ENCODE assay signal across 11 cellular contexts in genomic region chr11:74257934-74258553, GRCh38. TPM values are rescaled to one million over a fixed set of nuclear protein-coding genes. Genes with fewer than 3 reads are reported as not detected.
DNase-seq lines count a peak whose midpoint lies in the region; ATAC-seq, FAIRE-seq and TF ChIP-seq lines count a peak whose summit lies in the region.
"Had no signal": no experiment of that assay in that cellular context is flagged by ENCODE, and none has a peak within 500 bp of the region (broad histone marks: within the 10 kb centered on the region; RNA-seq: fewer than 3 reads in every experiment).

No MANE protein-coding gene starts in this region.

- H3K27ac Mint-ChIP-seq in astrocyte (ENCODE audit: unreplicated experiment) (peak overlapping the region; percentile 48), type B pancreatic cell (no peak overlapping the region)

- peak overlapping the region; percentile 25; the same call in 1 of the 2 replicates for H2BK120ac ChIP-seq in IMR-90 (ENCODE audit: low read depth, low read length)

- in situ Hi-C loops in IMR-90 (cut with MboI; ENCODE audit: low sequenced_read_pairs) (loop anchor here (5.0 to 10.0 kb wide), 3 partner anchors 194 to 477 kb away; partner anchors contain the start of gene CHRDL2), gastrocnemius medialis (cut with MboI; ENCODE audit: low sequenced_read_pairs in 4 of 4) (loop anchor here (5.0 to 10.0 kb wide), 4 partner anchors 129 to 194 kb away; no protein-coding TSS in a partner anchor)

- 0 out of 3 replicates have a peak overlapping the region, but pooled peaks have one; percentile 24 for H2BK15ac ChIP-seq in IMR-90 (ENCODE audit: low read depth, low read length)

- H3K4ac ChIP-seq in IMR-90 (ENCODE audit: low read depth, low read length) = peak overlapping the region; percentile 70; the same call in 1 of the 2 replicates

- H2BK20ac ChIP-seq in IMR-90 (ENCODE audit: low read depth, low read length) = peak overlapping the region; percentile 59; the same call in 1 of the 2 replicates

- H3K9ac ChIP-seq in IMR-90 (ENCODE audit: low read depth, low read length) (no peak overlapping the region), astrocyte (ENCODE audit: low read length) (no peak overlapping the region)

- H3K4me2 ChIP-seq in IMR-90 (ENCODE audit: low read depth, low read length) (peak overlapping the region; percentile 28; the same call in 1 of the 2 replicates), astrocyte (ENCODE audit: low read length) (no peak overlapping the region)

- DNase-seq in IMR-90 = peak; percentile 82
- DNase-seq in astrocyte (ENCODE audit: low read depth) = peak; percentile 49
- peak; percentile 59 for DNase-seq in left cardiac atrium
- DNase-seq in gastrocnemius medialis = peak in 1 of 2 donors; percentile 21
- DNase-seq in T1000 (lab: John Stamatoyannopoulos, UW) = no peak
- DNase-seq in DMS79 treated with DMSO at 0.1 percent for 48 hours (lab: John Stamatoyannopoulos, UW) = no peak
- no peak for DNase-seq in type B pancreatic cell (ENCODE audit: extremely low spot score, unreplicated experiment)
- DNase-seq: DND-41, NCI-H82 had no signal

- peak overlapping the region; percentile 70 for H2BK5ac ChIP-seq in IMR-90 (ENCODE audit: low read depth, low read length, poor library complexity, severe bottlenecking)

- no peaks in the 10 kb centered on the region; a peak in 1 of 4 replicates for H3K79me1 ChIP-seq in IMR-90 (ENCODE audit: low read depth in 1 of 2, low read length in 2 of 2)

- ATAC-seq in IMR-90 (ENCODE audit: low read depth) = peak; percentile 86
- peak; percentile 64 to 84 for ATAC-seq in left cardiac atrium
- peak; percentile 13 to 15 for ATAC-seq in gastrocnemius medialis
- no peak for ATAC-seq in activated CD4-positive, CD25-positive, alpha-beta regulatory T cell treated with anti-CD3 and anti-CD28 coated beads, Interleukin-2, amount 50 U/mL, for 24 hours

- no peak for TF ChIP-seq POLR2A in IMR-90 (IDR thresholded peaks at IDR 0.05; ENCODE audit: low read depth, low read length)
- TF ChIP-seq POLR2A in gastrocnemius medialis (IDR thresholded peaks at IDR 0.05) = no peak

- H4K91ac ChIP-seq in IMR-90 (ENCODE audit: insufficient read depth, low read depth, low read length) = peak overlapping the region; percentile 42; the same call in 1 of the 2 replicates

- no TSS peak for BruUV-seq in IMR-90 (replicated peaks; lab: Mats Ljungman, UMichigan)

- CTCF ChIA-PET in IMR-90 (lab: Yijun Ruan, JAX) = no interaction called here

- H3K9me3 Mint-ChIP-seq in astrocyte (ENCODE audit: unreplicated experiment) = no peaks in the 10 kb centered on the region
- no peaks in the 10 kb centered on the region for H3K9me3 Mint-ChIP-seq in type B pancreatic cell

- H3K4me3 ChIP-seq in IMR-90 (ENCODE audit: insufficient read depth, low read depth, low read length) (no peak overlapping the region), astrocyte (ENCODE audit: insufficient read depth, low read depth, low read length) (no peak overlapping the region), gastrocnemius medialis (no peak overlapping the region)
- H3K4me3 ChIP-seq: coronary artery had no signal

- peaks cover 10% of the 10 kb centered on the region for H3K4me1 ChIP-seq in IMR-90 (ENCODE audit: control insufficient read depth, insufficient read depth, low read length)
- peaks cover 8% of the 10 kb centered on the region for H3K4me1 ChIP-seq in astrocyte (ENCODE audit: insufficient read depth, low read length)
- H3K4me1 ChIP-seq in gastrocnemius medialis = peaks cover 17 to 29% of the 10 kb centered on the region in 2 donors

- peak overlapping the region; percentile 50 for H4K5ac ChIP-seq in IMR-90 (ENCODE audit: low read depth, low read length)

- peak overlapping the region; percentile 35 for H3K18ac ChIP-seq in IMR-90 (ENCODE audit: low read depth, low read length)

- H3K9me3 ChIP-seq in IMR-90 (ENCODE audit: control insufficient read depth, insufficient read depth, low read length) (no peaks in the 10 kb centered on the region), astrocyte (ENCODE audit: insufficient read depth, low read depth, low read length) (no peaks in the 10 kb centered on the region), gastrocnemius medialis (no peaks in the 10 kb centered on the region)

- H3K9me1 ChIP-seq in IMR-90 (ENCODE audit: insufficient read depth, low read length) = peaks cover 5% of the 10 kb centered on the region

- no peaks in the 10 kb centered on the region for H3K27me3 ChIP-seq in IMR-90 (ENCODE audit: control insufficient read depth, insufficient read depth, low read length)
- no peaks in the 10 kb centered on the region for H3K27me3 ChIP-seq in astrocyte (ENCODE audit: insufficient read depth, low read length)
- no peaks in the 10 kb centered on the region for H3K27me3 ChIP-seq in gastrocnemius medialis

- peak overlapping the region; percentile 17; the same call in 1 of the 2 replicates for H3K27ac ChIP-seq in IMR-90 (ENCODE audit: insufficient read depth, low read length)
- H3K27ac ChIP-seq in astrocyte (ENCODE audit: low read depth, low read length) = no peak overlapping the region
- no peak overlapping the region for H3K27ac ChIP-seq in gastrocnemius medialis
- H3K27ac ChIP-seq: coronary artery had no signal

- no peak for FAIRE-seq in astrocyte (lab: Jason Lieb, UNC)

- H3K36me3 Mint-ChIP-seq in astrocyte (ENCODE audit: low read depth, unreplicated experiment) (peaks cover 20% of the 10 kb centered on the region), type B pancreatic cell (peaks cover 12% of the 10 kb centered on the region)

- H2AK5ac ChIP-seq in IMR-90 (ENCODE audit: low read depth, low read length) = peak overlapping the region; percentile 56; the same call in 1 of the 2 replicates

- TF ChIP-seq RAD21 in IMR-90 (IDR thresholded peaks at IDR 0.05; ENCODE audit: low read length) = peak; percentile 23; the same call in 1 of the 2 replicates

- H3K79me2 ChIP-seq in astrocyte (ENCODE audit: insufficient read depth, low read length) = no peaks in the 10 kb centered on the region

- peak overlapping the region; percentile 10 to 33; a peak in 1 of 4 replicates for H4K8ac ChIP-seq in IMR-90 (ENCODE audit: low read depth in 2 of 2, low read length in 2 of 2)

- H3K27me3 Mint-ChIP-seq in astrocyte (ENCODE audit: low read depth, unreplicated experiment) = peaks cover 3% of the 10 kb centered on the region
- peaks cover 11% of the 10 kb centered on the region for H3K27me3 Mint-ChIP-seq in type B pancreatic cell

- H3K23ac ChIP-seq in IMR-90 (ENCODE audit: low read depth, low read length) = no peak overlapping the region

- H3K4me1 Mint-ChIP-seq in astrocyte (ENCODE audit: low read depth, unreplicated experiment) (peaks cover 14% of the 10 kb centered on the region), type B pancreatic cell (ENCODE audit: unreplicated experiment) (peaks cover 12% of the 10 kb centered on the region)

- no peak overlapping the region for H2AK9ac ChIP-seq in IMR-90 (replicated peaks; ENCODE audit: low read depth, low read length, poor library complexity)

- H3K36me3 ChIP-seq in IMR-90 (ENCODE audit: control insufficient read depth, insufficient read depth, low read length) (peaks cover 25% of the 10 kb centered on the region), astrocyte (ENCODE audit: insufficient read depth, low read length) (no peaks in the 10 kb centered on the region), gastrocnemius medialis (peaks cover 0 to 25% of the 10 kb centered on the region in 2 donors)

- POLR2A ChIA-PET in IMR-90 (lab: Charles Lee; ENCODE audit: unreplicated experiment) = no interaction called here

- H3K14ac ChIP-seq in IMR-90 (replicated peaks; ENCODE audit: low read depth, low read length) = peak overlapping the region; percentile 75

- intact Hi-C loops in IMR-90 (cut with micrococcal nuclease) (loop anchor here (2.0 to 5.0 kb wide), 3 partner anchors 131 to 479 kb away; no protein-coding TSS in a partner anchor), left cardiac atrium (cut with DNase I) (loop anchor here (5.0 to 10.0 kb wide), 4 partner anchors 64 to 314 kb away; no protein-coding TSS in a partner anchor), gastrocnemius medialis (cut with DNase I; ENCODE audit: low total_unique reads) (loop anchor here (5.0 kb wide), 1 partner anchor 139 kb away; the partner anchor contains the start of gene PGM2L1)

- H3K4me3 Mint-ChIP-seq in astrocyte (ENCODE audit: unreplicated experiment) (no peak overlapping the region), type B pancreatic cell (no peak overlapping the region)

- dilution Hi-C loops in IMR-90 (cut with HindIII; ENCODE audit: low sequenced_read_pairs, unreplicated experiment) = no loop called here

- TF ChIP-seq CTCF in IMR-90 (conservative IDR thresholded peaks at IDR 0.05; ENCODE audit: low read depth, low read length) (0 out of 2 replicates have a peak, but pooled peaks have one; percentile 1), astrocyte (IDR thresholded peaks at IDR 0.05; ENCODE audit: insufficient read depth, low read depth, low read length) (no peak), gastrocnemius medialis (IDR thresholded peaks at IDR 0.05 in 4 of 5, conservative IDR thresholded peaks at IDR 0.05 in 1 of 5) (no peak), type B pancreatic cell (conservative IDR thresholded peaks at IDR 0.05) (no peak)

- peak overlapping the region; percentile 26 for H2AFZ ChIP-seq in IMR-90 (replicated peaks; ENCODE audit: low read length, poor library complexity)
- H2AFZ ChIP-seq in astrocyte (ENCODE audit: low read depth, low read length) = no peak overlapping the region

- H3K56ac ChIP-seq in IMR-90 (ENCODE audit: extremely low read depth, insufficient read depth, low read length) = no peak overlapping the region

- WGBS in IMR-90 (ENCODE audit: extremely low coverage in 2 of 2, insufficient read length in 1 of 2), 2 experiments = no CpG with 5 or more reads among the region's 4 CpGs

- H4K20me1 ChIP-seq in IMR-90 (ENCODE audit: insufficient read depth, low read length) = no peaks in the 10 kb centered on the region
- no peaks in the 10 kb centered on the region for H4K20me1 ChIP-seq in astrocyte (ENCODE audit: insufficient read depth, low read length)

TF ChIP-seq in IMR-90, 13 proteins besides CTCF, POLR2A, EP300 and RAD21 (continues in another document):
- no peak for TF ChIP-seq RFX5 (IDR thresholded peaks at IDR 0.05; ENCODE audit: low read depth, low read length)
- no peak for TF ChIP-seq MXI1 (IDR thresholded peaks at IDR 0.05; ENCODE audit: borderline replicate concordance, low read depth, low read length)
- TF ChIP-seq NFE2L2 (IDR thresholded peaks at IDR 0.05; ENCODE audit: low read depth, low read length) = no peak
- no peak for TF ChIP-seq MAZ (IDR thresholded peaks at IDR 0.05; ENCODE audit: borderline replicate concordance, low read depth, low read length)
- TF ChIP-seq BHLHE40 (IDR thresholded peaks at IDR 0.05; ENCODE audit: low read depth, low read length) = no peak

RNA-seq across cellular contexts. Expression of gene P4HA3, which starts 53.4 kb away (rescaled TPM):
- 2.8 and 2.9 TPM in 2 replicates for total RNA-seq in IMR-90 (2012; rRNA removed)
- polyA plus RNA-seq in IMR-90 (2012; rRNA removed) = 4.9 and 5.7 TPM in 2 replicates
- polyA plus RNA-seq in IMR-90 (2012; cell fraction: cytosol; rRNA removed) = 4.4 and 4.5 TPM in 2 replicates
- 2.0 and 4.4 TPM in 2 replicates for polyA plus RNA-seq in IMR-90 (2012; cell fraction: nucleus; rRNA removed; ENCODE audit: low replicate concordance)
- 3.3 and 5.0 TPM in 2 replicates for total RNA-seq in astrocyte
- total RNA-seq in left cardiac atrium = under 1 TPM; 0.31 to 0.38 TPM
- under 1 TPM in 1 of 4 donors, not detected in 3; 0.09 TPM for total RNA-seq in gastrocnemius medialis
- 0.17 and 0.34 TPM in 2 replicates for total RNA-seq in type B pancreatic cell (ENCODE audit: low replicate concordance)

Comparison
In these comparisons a context has a peak if more than half of its experiments do, and no peak if none do; other contexts are left out.
1. ATAC-seq: peak in IMR-90 (single experiment), left cardiac atrium (2 of 2) and gastrocnemius medialis (2 of 2); none in activated CD4-positive, CD25-positive, alpha-beta regulatory T cell treated with anti-CD3 and anti-CD28 coated beads, Interleukin-2, amount 50 U/mL, for 24 hours (0 of 2).
2. DNase-seq: peak in IMR-90 (single experiment), astrocyte (single experiment) and left cardiac atrium (single experiment); none in T1000 (single experiment), DMS79 treated with DMSO at 0.1 percent for 48 hours (single experiment) and type B pancreatic cell (single experiment).